ENCODE assay signal across 3 cellular contexts in genomic region chr19:11565657-11566117, GRCh38. TPM values are rescaled to one million over a fixed set of nuclear protein-coding genes. Genes with fewer than 3 reads are reported as not detected.
"Had no signal": no experiment of that assay in that cellular context is flagged by ENCODE, and none has a peak within 500 bp of the region (broad histone marks: within the 10 kb centered on the region; RNA-seq: fewer than 3 reads in every experiment).

No MANE protein-coding gene starts in this region.

RNA-seq across cellular contexts. Expression of gene CNN1, which starts 27.0 kb away (rescaled TPM):
- total RNA-seq: natural killer cell, occipital lobe had no signal
- polyA plus RNA-seq: keratinocyte had no signal
